In the genomic region with DNA sequence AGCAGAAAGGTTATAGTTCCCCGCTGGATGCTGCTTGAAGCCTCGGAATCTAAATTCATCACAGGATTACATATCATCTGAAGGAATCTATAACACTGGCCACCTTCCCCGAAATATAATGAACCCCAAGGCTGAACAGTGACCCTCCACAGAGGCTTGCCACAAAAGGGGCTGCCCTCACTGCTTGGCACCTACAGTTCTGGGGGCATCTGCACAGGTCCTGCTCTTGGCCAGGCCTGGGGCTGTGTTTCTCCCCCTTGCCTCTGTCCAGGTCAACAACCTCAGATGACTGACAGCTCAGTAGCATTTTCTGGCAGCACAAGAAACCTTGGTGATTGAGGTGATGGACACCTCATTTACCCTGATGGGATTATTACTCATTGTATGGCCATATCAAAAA, we compare ENCODE assay signal across 19 cellular contexts. TPM values are rescaled to one million over a fixed set of nuclear protein-coding genes. Genes with fewer than 3 reads are reported as not detected.
DNase-seq lines count a peak whose midpoint lies in the region; ATAC-seq and TF ChIP-seq lines count a peak whose summit lies in the region.
"Had no signal": no experiment of that assay in that cellular context is flagged by ENCODE, and none has a peak within 500 bp of the region (broad histone marks: within the 10 kb centered on the region; RNA-seq: fewer than 3 reads in every experiment).

No MANE protein-coding gene starts in this region.

- ATAC-seq in natural killer cell (no peak), HG03469 (IDR thresholded peaks at IDR 0.05; ENCODE audit: unreplicated experiment) (no peak)
- no peak for ATAC-seq in natural killer cell treated with Interleukin-12 subunit alpha and Interleukin-12 subunit beta and Interleukin-15 and Interleukin-18, amount 100 ng/mL, for 72 hours
- ATAC-seq: A549; CD8-positive, alpha-beta T cell had no signal

- no peak overlapping the region for H2AFZ ChIP-seq in neural progenitor cell (replicated peaks)

- DNase-seq in natural killer cell: no peak
- no peak for DNase-seq in natural killer cell treated with Interleukin-12 subunit alpha and Interleukin-12 subunit beta and Interleukin-15 and Interleukin-18, amount 100 ng/mL, for 72 hours (ENCODE audit: low spot score)
- DNase-seq in neural progenitor cell (ENCODE audit: low spot score): no peak
- DNase-seq in cortex of kidney (lab: John Stamatoyannopoulos, UW): no peak
- DNase-seq in stimulated activated CD4-positive, alpha-beta T cell treated with anti-CD3 and anti-CD28 coated beads, Interleukin-12 subunit alpha, Interleukin-12 subunit beta, amount 100 ng/mL, for 4 hours: no peak
- DNase-seq: BE2C; C1 segment of cervical spinal cord; Caco-2; Calu3; CD4-positive, CD25-positive, alpha-beta regulatory T cell; CD8-positive, alpha-beta T cell; DMS79 treated with DMSO at 0.1 percent for 48 hours; GF-D8 had no signal

- H3K9ac ChIP-seq in neural progenitor cell: no peak overlapping the region
- H3K9ac ChIP-seq: BLaER1 had no signal

- H3K9me3 Mint-ChIP-seq in natural killer cell: no peaks in the 10 kb centered on the region
- H3K9me3 Mint-ChIP-seq in natural killer cell treated with Interleukin-12 subunit alpha and Interleukin-12 subunit beta and Interleukin-15 and Interleukin-18, amount 100 ng/mL, for 72 hours: no peaks in the 10 kb centered on the region
- H3K9me3 Mint-ChIP-seq in brain: peaks cover 0 to 7% (median 2%) of the 10 kb centered on the region in 5 experiments
- H3K9me3 Mint-ChIP-seq in nephron: no peaks in the 10 kb centered on the region
- H3K9me3 Mint-ChIP-seq in neural progenitor cell: no peaks in the 10 kb centered on the region
- H3K9me3 Mint-ChIP-seq: CD8-positive, alpha-beta T cell had no signal

- TF ChIP-seq CTCF in natural killer cell (IDR thresholded peaks at IDR 0.05): no peak
- TF ChIP-seq CTCF in brain (conservative IDR thresholded peaks at IDR 0.05): no peak
- no peak for TF ChIP-seq CTCF in nephron (IDR thresholded peaks at IDR 0.05; ENCODE audit: unreplicated experiment in 3 of 3)
- no peak for TF ChIP-seq CTCF in neural progenitor cell (IDR thresholded peaks at IDR 0.05)

- H3K27ac ChIP-seq in neural progenitor cell: no peak overlapping the region
- H3K27ac ChIP-seq: 22Rv1, A549, BLaER1 had no signal

- H3K27me3 Mint-ChIP-seq in natural killer cell (ENCODE audit: low read depth in 2 of 2) (peaks cover 18 to 26% of the 10 kb centered on the region in 2 donors), brain (peaks cover 67% of the 10 kb centered on the region), nephron (ENCODE audit: low read depth) (peaks cover 59% of the 10 kb centered on the region), neural progenitor cell (ENCODE audit: insufficient read depth, low read depth) (peaks cover 31% of the 10 kb centered on the region)
- peaks cover 15 to 27% of the 10 kb centered on the region in 2 donors for H3K27me3 Mint-ChIP-seq in natural killer cell treated with Interleukin-12 subunit alpha and Interleukin-12 subunit beta and Interleukin-15 and Interleukin-18, amount 100 ng/mL, for 72 hours

- H4K20me1 ChIP-seq in neural progenitor cell (ENCODE audit: low read depth): peaks cover 12% of the 10 kb centered on the region

- H3K27ac Mint-ChIP-seq in natural killer cell (no peak overlapping the region), brain (no peak overlapping the region), nephron (no peak overlapping the region), neural progenitor cell (no peak overlapping the region)
- no peak overlapping the region for H3K27ac Mint-ChIP-seq in natural killer cell treated with Interleukin-12 subunit alpha and Interleukin-12 subunit beta and Interleukin-15 and Interleukin-18, amount 100 ng/mL, for 72 hours
- H3K27ac Mint-ChIP-seq: CD8-positive, alpha-beta T cell had no signal

- H3K4me3 ChIP-seq in neural progenitor cell: no peak overlapping the region
- H3K4me3 ChIP-seq: A549, BLaER1 had no signal

- H3F3A ChIP-seq in neural progenitor cell (ENCODE audit: low read depth): peaks cover 7% of the 10 kb centered on the region

- no peak overlapping the region for H3K4me2 ChIP-seq in neural progenitor cell

- H3K27me3 ChIP-seq in neural progenitor cell: peaks cover 64% of the 10 kb centered on the region
- H3K27me3 ChIP-seq: BE2C had no signal

- H3K79me2 ChIP-seq in neural progenitor cell (ENCODE audit: low read depth): no peaks in the 10 kb centered on the region

- H3K4me1 Mint-ChIP-seq in natural killer cell (peaks cover 11 to 13% of the 10 kb centered on the region in 2 donors), brain (peaks cover 20% of the 10 kb centered on the region), nephron (peaks cover 20% of the 10 kb centered on the region), neural progenitor cell (peaks cover 13% of the 10 kb centered on the region)
- H3K4me1 Mint-ChIP-seq in natural killer cell treated with Interleukin-12 subunit alpha and Interleukin-12 subunit beta and Interleukin-15 and Interleukin-18, amount 100 ng/mL, for 72 hours (ENCODE audit: low read depth in 2 of 2): peaks cover 4 to 10% of the 10 kb centered on the region in 2 donors

- no peaks in the 10 kb centered on the region for H3K4me1 ChIP-seq in neural progenitor cell
- H3K4me1 ChIP-seq: BE2C, BLaER1, Caco-2 had no signal

- no peaks in the 10 kb centered on the region for H3K36me3 ChIP-seq in neural progenitor cell
- H3K36me3 ChIP-seq: BE2C, BLaER1 had no signal

- H3K36me3 Mint-ChIP-seq in natural killer cell: no peaks in the 10 kb centered on the region
- H3K36me3 Mint-ChIP-seq in natural killer cell treated with Interleukin-12 subunit alpha and Interleukin-12 subunit beta and Interleukin-15 and Interleukin-18, amount 100 ng/mL, for 72 hours: no peaks in the 10 kb centered on the region
- no peaks in the 10 kb centered on the region for H3K36me3 Mint-ChIP-seq in brain
- no peaks in the 10 kb centered on the region for H3K36me3 Mint-ChIP-seq in nephron (ENCODE audit: low read depth)
- H3K36me3 Mint-ChIP-seq in neural progenitor cell: no peaks in the 10 kb centered on the region
- H3K36me3 Mint-ChIP-seq: CD4-positive, CD25-positive, alpha-beta regulatory T cell; CD8-positive, alpha-beta T cell had no signal

- H3K4me3 Mint-ChIP-seq in natural killer cell: peak overlapping the region; percentile 37
- no peak overlapping the region for H3K4me3 Mint-ChIP-seq in natural killer cell treated with Interleukin-12 subunit alpha and Interleukin-12 subunit beta and Interleukin-15 and Interleukin-18, amount 100 ng/mL, for 72 hours
- peak overlapping the region in 4 of 5 experiments; percentile 4 to 72 (median 36) for H3K4me3 Mint-ChIP-seq in brain
- peak overlapping the region in 2 of 3 experiments; percentile 17 to 47 for H3K4me3 Mint-ChIP-seq in nephron
- peak overlapping the region; percentile 15 for H3K4me3 Mint-ChIP-seq in neural progenitor cell
- H3K4me3 Mint-ChIP-seq: CD8-positive, alpha-beta T cell had no signal

- intact Hi-C loops in natural killer cell (cut with micrococcal nuclease): loop anchor here (2.0 to 5.0 kb wide), 2 partner anchors 141 to 230 kb away; no protein-coding TSS in a partner anchor

- no peaks in the 10 kb centered on the region for H3K9me3 ChIP-seq in neural progenitor cell (ENCODE audit: low read depth)
- H3K9me3 ChIP-seq: A549, BE2C, BLaER1, Caco-2 had no signal

RNA-seq across cellular contexts. Expression of a gene that starts 1.5 kb away (rescaled TPM):
- 1 to 10 TPM; 4.8 to 9.5 (median 5.3) TPM for total RNA-seq in natural killer cell
- total RNA-seq in natural killer cell treated with Interleukin-12 subunit alpha and Interleukin-12 subunit beta and Interleukin-15 and Interleukin-18, amount 100 ng/mL, for 72 hours: under 1 TPM; 0.31 to 0.59 TPM
- 7.1 TPM for polyA plus RNA-seq in brain (ENCODE audit: insufficient read depth, low read depth, low replicate concordance)
- total RNA-seq in neural progenitor cell (ENCODE audit: low replicate concordance): 1.1 and 1.5 TPM in 2 replicates
